Comparison of ENCODE assay signal across 1 cellular context in genomic region chr2:139259422-139260051, GRCh38.
TF ChIP-seq lines count a peak whose summit lies in the region.

No MANE protein-coding gene starts in this region.

TF ChIP-seq in HepG2, 621 proteins besides CTCF, POLR2A, EP300 and RAD21 (continued from another document):
- TF ChIP-seq ZNF513 (CRISPR knock-in tag; conservative IDR thresholded peaks at IDR 0.05) (no peak), ZNF484 (CRISPR knock-in tag; IDR thresholded peaks at IDR 0.05; ENCODE audit: borderline replicate concordance, low read depth) (no peak), SMARCE1 (IDR thresholded peaks at IDR 0.05; ENCODE audit: borderline replicate concordance) (no peak), TEAD2 (CRISPR knock-in tag; IDR thresholded peaks at IDR 0.05) (no peak), IKZF5 (CRISPR knock-in tag; IDR thresholded peaks at IDR 0.05) (no peak), TMF1 (CRISPR knock-in tag; IDR thresholded peaks at IDR 0.05; ENCODE audit: low read depth) (no peak), ARID3A (IDR thresholded peaks at IDR 0.05; ENCODE audit: low read depth, low read length) (peak; percentile 54; the same call in 1 of the 2 replicates), ZSCAN31 (CRISPR knock-in tag; IDR thresholded peaks at IDR 0.05; ENCODE audit: low read depth) (no peak), RNF219 (CRISPR knock-in tag; IDR thresholded peaks at IDR 0.05) (no peak), ZSCAN22 (CRISPR knock-in tag; IDR thresholded peaks at IDR 0.05) (no peak), ZBTB2 (CRISPR knock-in tag; IDR thresholded peaks at IDR 0.05; ENCODE audit: low read depth) (no peak), GATAD2A (CRISPR knock-in tag; IDR thresholded peaks at IDR 0.05) (peak; percentile 64), ZBTB40 (IDR thresholded peaks at IDR 0.05) (no peak), ZBTB40 (CRISPR knock-in tag; IDR thresholded peaks at IDR 0.05) (no peak), ZFP91 (CRISPR knock-in tag; IDR thresholded peaks at IDR 0.05; ENCODE audit: borderline replicate concordance) (no peak), ZZZ3 (CRISPR knock-in tag; IDR thresholded peaks at IDR 0.05; ENCODE audit: borderline replicate concordance) (no peak), NFKB2 (CRISPR knock-in tag; IDR thresholded peaks at IDR 0.05; ENCODE audit: borderline replicate concordance) (no peak), NFATC3 (CRISPR knock-in tag; IDR thresholded peaks at IDR 0.05) (no peak), NFIC (IDR thresholded peaks at IDR 0.05; ENCODE audit: low read length) (peak; percentile 76; the same call in 1 of the 2 replicates), MAX (IDR thresholded peaks at IDR 0.05) (no peak; the same call in 1 of the 2 replicates), HINFP (CRISPR knock-in tag; IDR thresholded peaks at IDR 0.05; ENCODE audit: low read depth) (no peak), ZNF124 (CRISPR knock-in tag; IDR thresholded peaks at IDR 0.05) (no peak)
